In the genomic region with DNA sequence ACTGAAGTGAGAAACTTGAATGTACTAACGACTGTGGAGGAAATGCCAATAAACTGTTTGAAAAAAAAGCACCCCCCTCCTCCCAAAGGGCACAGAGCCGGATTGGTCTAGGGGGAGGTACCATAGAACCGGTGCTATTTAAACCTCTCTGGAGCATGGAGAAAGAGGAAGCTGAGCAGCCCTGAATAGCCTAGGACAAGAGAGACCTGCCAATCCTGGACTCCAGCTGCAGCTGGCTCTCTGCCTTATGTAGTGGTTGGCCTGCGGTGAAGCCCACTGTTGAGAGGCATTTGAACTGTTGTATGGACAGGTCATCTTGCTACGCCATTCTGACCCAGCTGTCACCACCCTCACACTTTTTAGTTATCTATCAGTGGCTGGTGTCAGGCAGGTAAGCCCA, we compare ENCODE assay signal across 30 cellular contexts. TPM values are rescaled to one million over a fixed set of nuclear protein-coding genes. Genes with fewer than 3 reads are reported as not detected.
DNase-seq lines count a peak whose midpoint lies in the region; ATAC-seq and TF ChIP-seq lines count a peak whose summit lies in the region.
"Had no signal": no experiment of that assay in that cellular context is flagged by ENCODE, and none has a peak within 500 bp of the region (broad histone marks: within the 10 kb centered on the region; RNA-seq: fewer than 3 reads in every experiment).

No MANE protein-coding gene starts in this region.

- H3K4me3 ChIP-seq in right atrium auricular region = no peak overlapping the region
- no peak overlapping the region for H3K4me3 ChIP-seq in testis
- H3K4me3 ChIP-seq: cardiac muscle cell, colonic mucosa, left lung, psoas muscle had no signal

- intact Hi-C loops in left ventricle myocardium superior (cut with micrococcal nuclease) = no loop called here
- intact Hi-C loops in testis (cut with DNase I; ENCODE audit: low total_unique reads) = no loop called here

- H3K4me3 Mint-ChIP-seq in nephron = peak overlapping the region; percentile 44 to 90 (median 89)
- H3K4me3 Mint-ChIP-seq: CD8-positive, alpha-beta T cell; stimulated activated naive B cell treated with anti-CD40 and anti-IgM and Interleukin-4, amounts not matched to agents 10 μg/mL and 1 μg/mL and 100 μg/mL, for 72 hours had no signal

- TF ChIP-seq POLR2A in testis (IDR thresholded peaks at IDR 0.05) = no peak

- peaks cover 43% of the 10 kb centered on the region for H3K27me3 Mint-ChIP-seq in nephron (ENCODE audit: low read depth)

- H3K36me3 Mint-ChIP-seq in nephron (ENCODE audit: low read depth) = no peaks in the 10 kb centered on the region
- H3K36me3 Mint-ChIP-seq: activated naive CD4-positive, alpha-beta T cell treated with anti-CD3 and anti-CD28 coated beads, Interleukin-2, amount 50 U/mL, for 72 hours; CD8-positive, alpha-beta T cell had no signal

- H3K27me3 ChIP-seq in right atrium auricular region = no peaks in the 10 kb centered on the region
- no peaks in the 10 kb centered on the region for H3K27me3 ChIP-seq in testis
- H3K27me3 ChIP-seq: cardiac muscle cell had no signal

- peak; percentile 16 for ATAC-seq in left ventricle myocardium superior
- ATAC-seq: activated naive CD4-positive, alpha-beta T cell treated with anti-CD3 and anti-CD28 coated beads, Interleukin-2, amount 50 U/mL, for 72 hours; CD8-positive, alpha-beta T cell; left lung; psoas muscle; stimulated activated naive B cell treated with anti-CD40 and anti-IgM and Interleukin-4, amounts not matched to agents 10 μg/mL and 1 μg/mL and 100 μg/mL, for 72 hours had no signal

- DNase-seq in left ventricle myocardium superior (no peak), right atrium auricular region (ENCODE audit: low spot score) (no peak), T-helper 9 cell (no peak), AG08396 (ENCODE audit: low spot score) (no peak), DMS53 treated with DMSO at 0.1 percent for 48 hours (lab: John Stamatoyannopoulos, UW; ENCODE audit: unreplicated experiment) (no peak), testis (no peak)
- DNase-seq: activated CD4-positive, alpha-beta T cell treated with anti-CD3 and anti-CD28 coated beads for 48 hours; activated effector memory CD4-positive, alpha-beta T cell treated with Interleukin-2 at 50 U/mL for 16 hours; AML-193; CD8-positive, alpha-beta T cell; colonic mucosa; EL; erythroblast; glutamatergic neuron; left lung; NCI-H1105; NCI-H187 treated with DMSO at 0.1 percent for 48 hours; NCI-H2171 treated with DMSO at 0.1 percent for 48 hours; NCI-H510A; occipital lobe; psoas muscle; stimulated activated naive B cell treated with anti-CD40 and anti-IgM and Interleukin-4, amounts not matched to agents 10 μg/mL and 1 μg/mL and 100 μg/mL, for 72 hours had no signal

- peaks cover 0 to 9% of the 10 kb centered on the region in 2 donors for H3K4me1 ChIP-seq in right atrium auricular region
- H3K4me1 ChIP-seq in testis = peaks cover 2% of the 10 kb centered on the region
- H3K4me1 ChIP-seq: psoas muscle had no signal

- no peak for TF ChIP-seq CTCF in right atrium auricular region (IDR thresholded peaks at IDR 0.05)
- TF ChIP-seq CTCF in nephron (IDR thresholded peaks at IDR 0.05; ENCODE audit: unreplicated experiment in 3 of 3) = no peak
- TF ChIP-seq CTCF in testis (IDR thresholded peaks at IDR 0.05) = no peak

- H3K27ac ChIP-seq in right atrium auricular region (no peak overlapping the region), angular gyrus (ENCODE audit: low read depth, low read length) (peak overlapping the region; percentile 11), testis (no peak overlapping the region)
- H3K27ac ChIP-seq: cardiac muscle cell, colonic mucosa, left lung, psoas muscle had no signal

- H3K27ac Mint-ChIP-seq in nephron = no peak overlapping the region
- H3K27ac Mint-ChIP-seq: activated naive CD4-positive, alpha-beta T cell treated with anti-CD3 and anti-CD28 coated beads, Interleukin-2, amount 50 U/mL, for 72 hours; CD8-positive, alpha-beta T cell; stimulated activated naive B cell treated with anti-CD40 and anti-IgM and Interleukin-4, amounts not matched to agents 10 μg/mL and 1 μg/mL and 100 μg/mL, for 72 hours had no signal

- H3K9me3 ChIP-seq in right atrium auricular region (no peaks in the 10 kb centered on the region), testis (no peaks in the 10 kb centered on the region)
- H3K9me3 ChIP-seq: colonic mucosa, left lung, psoas muscle had no signal

- peaks cover 4% of the 10 kb centered on the region for H3K9me3 Mint-ChIP-seq in nephron
- H3K9me3 Mint-ChIP-seq: activated naive CD4-positive, alpha-beta T cell treated with anti-CD3 and anti-CD28 coated beads, Interleukin-2, amount 50 U/mL, for 72 hours; CD8-positive, alpha-beta T cell had no signal

- no peaks in the 10 kb centered on the region for H3K36me3 ChIP-seq in right atrium auricular region
- H3K36me3 ChIP-seq in testis (ENCODE audit: low read depth, missing control alignments) = no peaks in the 10 kb centered on the region
- H3K36me3 ChIP-seq: cardiac muscle cell, colonic mucosa, left lung had no signal

- WGBS in testis, 2 donors = 42 to 48% methylated on average over 5 of the region's 5 CpGs

- H3K4me1 Mint-ChIP-seq in nephron = peaks cover 6% of the 10 kb centered on the region

RNA-seq across cellular contexts. Expression of gene SH3GL3, which starts 1.5 kb away (rescaled TPM):
- not detected for total RNA-seq in left ventricle myocardium superior
- total RNA-seq in right atrium auricular region = 1 to 10 TPM in 1 of 2 donors, not detected in 1; 4.1 TPM
- total RNA-seq in testis = 100 to 1,000 TPM in 1 of 2 donors, 10 to 100 TPM in 1; 36.3 to 135 TPM
- polyA plus RNA-seq in testis (ENCODE audit: insufficient read depth, low read depth, low replicate concordance) = 112 TPM
- total RNA-seq: activated CD8-positive, alpha-beta memory T cell treated with anti-CD3 and anti-CD28 coated beads for 36 hours; activated naive CD4-positive, alpha-beta T cell treated with anti-CD3 and anti-CD28 coated beads, Interleukin-2, amount 50 U/mL, for 72 hours; CD8-positive, alpha-beta T cell; colonic mucosa; mesenteric fat pad; OCI-LY7; psoas muscle; T-helper 2 cell treated with Interferon-gamma antibody and Interleukin-4, amounts not matched to agents 100 ng/mL and 5 ng/mL, for 36 hours had no signal

Comparison
In these comparisons a context has a peak if more than half of its experiments do, and no peak if none do; other contexts are left out.
1. RNA of gene SH3GL3, which starts 1.5 kb away (total RNA-seq): 36.3 to 135 TPM in testis; 4.1 TPM in right atrium auricular region and not detected in left ventricle myocardium superior (single experiment); every median in the first group is over 4 times any median in the second.